Comparison of ENCODE assay signal across 1 cellular context in genomic region chr17:75851693-75851991, GRCh38. TPM values are rescaled to one million over a fixed set of nuclear protein-coding genes. Genes with fewer than 3 reads are reported as not detected.
"Had no signal": no experiment of that assay in that cellular context is flagged by ENCODE, and none has a peak within 500 bp of the region (broad histone marks: within the 10 kb centered on the region; RNA-seq: fewer than 3 reads in every experiment).

No MANE protein-coding gene starts in this region.

RNA-seq across cellular contexts. Expression of gene UNC13D, which starts 7.4 kb away (rescaled TPM):
- total RNA-seq: SJSA1 had no signal
